15 cellular contexts compared by ENCODE assay signal in genomic region chr15:67167131-67167530, GRCh38.
DNase-seq lines count a peak whose midpoint lies in the region; ATAC-seq and TF ChIP-seq lines count a peak whose summit lies in the region.
"Had no signal": no experiment of that assay in that cellular context is flagged by ENCODE, and none has a peak within 500 bp of the region (broad histone marks: within the 10 kb centered on the region; RNA-seq: fewer than 3 reads in every experiment).

No MANE protein-coding gene starts in this region.

- no peak overlapping the region for H3K4me3 ChIP-seq in CD4-positive, alpha-beta memory T cell (ENCODE audit: low read length in 2 of 2)
- H3K4me3 ChIP-seq in WI38 (ENCODE audit: low read depth, low read length) (0 out of 2 replicates have a peak overlapping the region, but pooled peaks have one; percentile 3), esophagus squamous epithelium (peak overlapping the region; percentile 30 to 51 (median 43)), gastrocnemius medialis (no peak overlapping the region)
- H3K4me3 ChIP-seq: HAP-1, PC-9 had no signal

- intact Hi-C loops in CD4-positive, alpha-beta memory T cell (cut with micrococcal nuclease) = no loop called here
- intact Hi-C loops in esophagus squamous epithelium (cut with DNase I) (no loop called here), gastrocnemius medialis (cut with DNase I; ENCODE audit: low total_unique reads) (loop anchor here (5.0 kb wide), 1 partner anchor 35 kb away; no protein-coding TSS in a partner anchor)

- no peak for DNase-seq in CD4-positive, alpha-beta memory T cell
- DNase-seq in esophagus squamous epithelium (lab: John Stamatoyannopoulos, UW) = no peak
- DNase-seq in gastrocnemius medialis = peak in 1 of 2 donors; percentile 52
- no peak for DNase-seq in GM19240 (ENCODE audit: insufficient read length, low spot score)
- DNase-seq in NK-92 (lab: John Stamatoyannopoulos, UW; ENCODE audit: unreplicated experiment) = no peak
- DNase-seq in NCI-H524 (lab: John Stamatoyannopoulos, UW) = no peak
- DNase-seq in DMS53 treated with DMSO at 0.1 percent for 48 hours (lab: John Stamatoyannopoulos, UW; ENCODE audit: unreplicated experiment) = no peak
- DNase-seq: activated naive CD4-positive, alpha-beta T cell treated with anti-CD3 and anti-CD28 coated beads, Interleukin-2, amount 50 U/mL, for 16 hours; foreskin fibroblast; natural killer cell; NCI-H2081 treated with DMSO at 0.1 percent for 48 hours; NCI-H526 treated with DMSO at 0.1 percent for 48 hours; PC-9 had no signal

- no peak overlapping the region for H3K27ac ChIP-seq in CD4-positive, alpha-beta memory T cell (ENCODE audit: low read depth, low read length)
- peak overlapping the region; percentile 78 to 89 (median 88) for H3K27ac ChIP-seq in esophagus squamous epithelium
- peak overlapping the region; percentile 85 to 99 (median 95) for H3K27ac ChIP-seq in gastrocnemius medialis
- H3K27ac ChIP-seq: PC-9 had no signal

- ATAC-seq in gastrocnemius medialis = no peak
- ATAC-seq: natural killer cell had no signal

- peaks cover 0 to 3% (median 0%) of the 10 kb centered on the region in 8 donors for H3K9me3 Mint-ChIP-seq in CD4-positive, alpha-beta memory T cell
- H3K9me3 Mint-ChIP-seq: natural killer cell had no signal

- 79% methylated on average over 2 of the region's 3 CpGs; no CpG with 5 or more reads in 1 of the 2 donors for WGBS in esophagus squamous epithelium, 2 donors

- no peaks in the 10 kb centered on the region for H3K27me3 ChIP-seq in CD4-positive, alpha-beta memory T cell (ENCODE audit: insufficient read depth, low read length)
- no peaks in the 10 kb centered on the region for H3K27me3 ChIP-seq in esophagus squamous epithelium
- H3K27me3 ChIP-seq in gastrocnemius medialis = no peaks in the 10 kb centered on the region

- peaks cover 48 to 72% of the 10 kb centered on the region in 2 donors for H3K36me3 Mint-ChIP-seq in CD4-positive, alpha-beta memory T cell

- peaks cover 65% of the 10 kb centered on the region for H3K36me3 ChIP-seq in CD4-positive, alpha-beta memory T cell (ENCODE audit: insufficient read depth, low read length)
- H3K36me3 ChIP-seq in esophagus squamous epithelium (peaks cover under 1 to 74% (median 12%) of the 10 kb centered on the region in 3 donors), gastrocnemius medialis (peaks cover 0 to 8% of the 10 kb centered on the region in 2 donors)

- in situ Hi-C loops in gastrocnemius medialis (cut with MboI; ENCODE audit: low sequenced_read_pairs in 4 of 4) = no loop called here

- H3K4me1 ChIP-seq in CD4-positive, alpha-beta memory T cell (ENCODE audit: insufficient read depth, low read length) = no peaks in the 10 kb centered on the region
- H3K4me1 ChIP-seq in esophagus squamous epithelium = peaks cover 32 to 88% (median 59%) of the 10 kb centered on the region in 3 donors
- H3K4me1 ChIP-seq in gastrocnemius medialis = peaks cover 90 to 91% of the 10 kb centered on the region in 2 donors

- TF ChIP-seq POLR2A in esophagus squamous epithelium (IDR thresholded peaks at IDR 0.05) (no peak), gastrocnemius medialis (IDR thresholded peaks at IDR 0.05) (no peak)

- POLR2A ChIA-PET in CD4-positive, alpha-beta memory T cell (lab: Charles Lee; ENCODE audit: partially characterized antibody) = interaction anchor here (1.1 to 1.4 kb wide), 2 partner anchors 85 to 103 kb away, joined by 3 to 4 read pairs; no protein-coding TSS in a partner anchor

- CTCF ChIA-PET in CD4-positive, alpha-beta memory T cell (lab: Charles Lee; ENCODE audit: partially characterized antibody) = no interaction called here

- peaks cover 12 to 34% (median 27%) of the 10 kb centered on the region in 4 donors for H3K4me1 Mint-ChIP-seq in CD4-positive, alpha-beta memory T cell

- TF ChIP-seq CTCF in WI38 (IDR thresholded peaks at IDR 0.05; ENCODE audit: low read depth, low read length) = no peak
- TF ChIP-seq CTCF in esophagus squamous epithelium (IDR thresholded peaks at IDR 0.05) = no peak
- TF ChIP-seq CTCF in gastrocnemius medialis (IDR thresholded peaks at IDR 0.05 in 4 of 5, conservative IDR thresholded peaks at IDR 0.05 in 1 of 5) = no peak

- H3K4me3 Mint-ChIP-seq in CD4-positive, alpha-beta memory T cell = no peak overlapping the region
- H3K4me3 Mint-ChIP-seq: natural killer cell had no signal

- peak overlapping the region in 6 of 7 donors; percentile 32 to 59 (median 49) for H3K27ac Mint-ChIP-seq in CD4-positive, alpha-beta memory T cell

- no peaks in the 10 kb centered on the region for H3K27me3 Mint-ChIP-seq in CD4-positive, alpha-beta memory T cell

- H3K9me3 ChIP-seq in CD4-positive, alpha-beta memory T cell (ENCODE audit: control insufficient read depth in 1 of 2, low read length in 2 of 2) = no peaks in the 10 kb centered on the region
- no peaks in the 10 kb centered on the region for H3K9me3 ChIP-seq in esophagus squamous epithelium
- H3K9me3 ChIP-seq in gastrocnemius medialis = no peaks in the 10 kb centered on the region
- H3K9me3 ChIP-seq: HAP-1 had no signal

Comparison
In these comparisons a context has a peak if more than half of its experiments do, and no peak if none do; other contexts are left out.
1. H3K4me3 ChIP-seq: peak in WI38 (single experiment) and esophagus squamous epithelium (4 of 4); none in CD4-positive, alpha-beta memory T cell (0 of 2) and gastrocnemius medialis (0 of 4).